In the genomic region with DNA sequence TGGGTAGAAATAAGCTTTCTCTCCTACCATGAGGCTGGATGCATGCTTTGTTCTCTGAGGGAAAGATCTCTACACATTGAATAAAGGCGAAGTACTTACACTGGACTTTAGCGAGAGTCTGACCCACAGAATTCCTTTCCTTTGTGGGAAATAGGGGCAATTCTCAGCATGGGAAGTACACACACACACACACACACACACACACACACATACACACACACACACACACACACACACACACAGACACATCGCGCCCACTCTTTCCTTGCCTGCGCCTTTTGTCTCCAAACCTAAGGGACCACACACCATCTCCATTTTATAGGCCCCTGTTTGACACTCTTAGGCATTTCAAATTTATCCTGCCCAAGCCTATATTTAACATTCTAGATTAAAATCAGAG, we compare ENCODE assay signal across 16 cellular contexts.
"Had no signal": no experiment of that assay in that cellular context is flagged by ENCODE, and none has a peak within 500 bp of the region (broad histone marks: within the 10 kb centered on the region; RNA-seq: fewer than 3 reads in every experiment).

No MANE protein-coding gene starts in this region.

- H3K36me3 Mint-ChIP-seq: activated naive CD4-positive, alpha-beta T cell treated with anti-CD3 and anti-CD28 coated beads, Interleukin-2, amount 50 U/mL, for 24 hours; stimulated activated memory B cell treated with anti-CD40 and anti-IgM and Interleukin-4, amounts not matched to agents 10 μg/mL and 1 μg/mL and 100 μg/mL, for 72 hours had no signal

- H3K4me1 Mint-ChIP-seq: activated naive CD4-positive, alpha-beta T cell treated with anti-CD3 and anti-CD28 coated beads, Interleukin-2, amount 50 U/mL, for 24 hours; stimulated activated memory B cell treated with anti-CD40 and anti-IgM and Interleukin-4, amounts not matched to agents 10 μg/mL and 1 μg/mL and 100 μg/mL, for 72 hours had no signal

- H3K4me1 ChIP-seq: pancreas, sigmoid colon, spleen, testis had no signal

- H3K36me3 ChIP-seq: pancreas, sigmoid colon, spleen, upper lobe of left lung had no signal

- H3K27ac Mint-ChIP-seq: activated naive CD4-positive, alpha-beta T cell treated with anti-CD3 and anti-CD28 coated beads, Interleukin-2, amount 50 U/mL, for 24 hours; activated T-cell treated with anti-CD3 and anti-CD28 coated beads, Interleukin-2, amount 50 U/mL, for 72 hours; dendritic cell treated with granulocyte-macrophage colony-stimulating factor and Interleukin-4, amounts not matched to agents 40 ng/mL and 50 ng/mL, for 4 days; stimulated activated memory B cell treated with anti-CD40 and anti-IgM and Interleukin-4, amounts not matched to agents 10 μg/mL and 1 μg/mL and 100 μg/mL, for 72 hours had no signal

- H3K9me3 Mint-ChIP-seq: activated naive CD4-positive, alpha-beta T cell treated with anti-CD3 and anti-CD28 coated beads, Interleukin-2, amount 50 U/mL, for 24 hours; activated T-cell treated with anti-CD3 and anti-CD28 coated beads, Interleukin-2, amount 50 U/mL, for 72 hours; dendritic cell treated with granulocyte-macrophage colony-stimulating factor and Interleukin-4, amounts not matched to agents 40 ng/mL and 50 ng/mL, for 4 days; stimulated activated memory B cell treated with anti-CD40 and anti-IgM and Interleukin-4, amounts not matched to agents 10 μg/mL and 1 μg/mL and 100 μg/mL, for 72 hours had no signal

- H3K27me3 ChIP-seq: sigmoid colon, testis, upper lobe of left lung had no signal

- H3K4me3 ChIP-seq: lung, pancreas, sigmoid colon, spleen, testis, upper lobe of left lung had no signal

- DNase-seq: activated CD4-positive, alpha-beta T cell treated with anti-CD3 and anti-CD28 coated beads, Interleukin-2, amount 50 U/mL, for 4 hours; activated gamma-delta T cell; activated T-cell treated with anti-CD3 and anti-CD28 coated beads, Interleukin-2, amount 50 U/mL, for 72 hours; effector memory CD4-positive, alpha-beta T cell; kidney; pancreas; sigmoid colon; spleen; stimulated activated CD4-positive, alpha-beta T cell treated with anti-CD3 and anti-CD28 coated beads, Interleukin-4, amount 100 ng/mL, for 4 hours; T-helper 2 cell; testis; upper lobe of left lung had no signal

- H3K4me3 Mint-ChIP-seq: activated naive CD4-positive, alpha-beta T cell treated with anti-CD3 and anti-CD28 coated beads, Interleukin-2, amount 50 U/mL, for 24 hours; activated T-cell treated with anti-CD3 and anti-CD28 coated beads, Interleukin-2, amount 50 U/mL, for 72 hours; dendritic cell treated with granulocyte-macrophage colony-stimulating factor and Interleukin-4, amounts not matched to agents 40 ng/mL and 50 ng/mL, for 4 days; stimulated activated memory B cell treated with anti-CD40 and anti-IgM and Interleukin-4, amounts not matched to agents 10 μg/mL and 1 μg/mL and 100 μg/mL, for 72 hours had no signal

- H3K9me3 ChIP-seq: pancreas, sigmoid colon, spleen, testis, upper lobe of left lung had no signal

- H3K27me3 Mint-ChIP-seq: activated naive CD4-positive, alpha-beta T cell treated with anti-CD3 and anti-CD28 coated beads, Interleukin-2, amount 50 U/mL, for 24 hours; dendritic cell treated with granulocyte-macrophage colony-stimulating factor and Interleukin-4, amounts not matched to agents 40 ng/mL and 50 ng/mL, for 4 days; stimulated activated memory B cell treated with anti-CD40 and anti-IgM and Interleukin-4, amounts not matched to agents 10 μg/mL and 1 μg/mL and 100 μg/mL, for 72 hours had no signal

- H3K27ac ChIP-seq: pancreas, spleen, testis, upper lobe of left lung had no signal
